ENCODE assay signal across 8 cellular contexts in the genomic region with DNA sequence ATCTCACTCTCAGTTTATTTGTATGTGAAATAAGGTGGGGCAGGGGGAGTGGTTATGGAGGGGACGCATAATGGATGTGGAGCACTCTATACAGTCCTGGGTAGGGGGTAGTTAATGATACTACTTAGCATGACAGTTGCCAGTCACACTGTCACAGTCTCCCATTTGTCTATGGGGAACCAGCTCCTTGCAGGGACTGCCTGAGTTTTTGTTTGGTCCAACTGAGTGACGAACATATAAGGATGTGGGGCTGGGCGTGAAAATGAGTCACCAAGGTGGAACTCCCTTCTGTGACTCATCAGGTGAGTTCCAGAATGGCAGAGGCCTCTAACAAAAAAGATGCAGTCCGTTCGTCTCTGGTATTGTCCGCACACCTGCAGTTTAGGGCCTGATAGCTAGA.
DNase-seq lines count a peak whose midpoint lies in the region; FAIRE-seq and TF ChIP-seq lines count a peak whose summit lies in the region.

No MANE protein-coding gene starts in this region.

- FAIRE-seq in RCC 7860 (lab: Jason Lieb, UNC), result no peak

- WGBS in endodermal cell (ENCODE audit: insufficient coverage in 1 of 2, insufficient read length in 1 of 2), 2 experiments, result 60 to 61% methylated on average over 4 to 6 of the region's 6 CpGs

- H3K4me3 ChIP-seq in OCI-LY3 (ENCODE audit: low read length) (peak overlapping the region; percentile 17; the same call in 1 of the 2 replicates), endodermal cell (ENCODE audit: low read length) (no peak overlapping the region)

- no peak overlapping the region for H2AFZ ChIP-seq in OCI-LY3 (ENCODE audit: low read depth, low read length)

- H3K27ac Mint-ChIP-seq in endodermal cell, result peak overlapping the region; percentile 85
- no peak overlapping the region for H3K27ac Mint-ChIP-seq in glutamatergic neuron (ENCODE audit: unreplicated experiment)

- no peaks in the 10 kb centered on the region for H3K79me2 ChIP-seq in OCI-LY3 (ENCODE audit: low read length)

- H3K4me1 Mint-ChIP-seq in endodermal cell, result peaks cover 37% of the 10 kb centered on the region
- H3K4me1 Mint-ChIP-seq in glutamatergic neuron (ENCODE audit: low read depth, unreplicated experiment), result peaks cover 14% of the 10 kb centered on the region

- peak; percentile 58 for DNase-seq in NK-92 treated with Interleukin-12 subunit alpha and Interleukin-12 subunit beta, amount 100 ng/mL, for 24 hours (lab: John Stamatoyannopoulos, UW)
- DNase-seq in NK-92 (lab: John Stamatoyannopoulos, UW; ENCODE audit: unreplicated experiment), result no peak
- DNase-seq in endodermal cell, result peak; percentile 86
- peak; percentile 6 for DNase-seq in stimulated activated CD8-positive, alpha-beta memory T cell treated with anti-CD3 and anti-CD28 coated beads, Interleukin-4, amount 100 ng/mL, for 24 hours (ENCODE audit: low read depth)
- DNase-seq in RCC 7860 (ENCODE audit: low spot score), result no peak
- no peak for DNase-seq in dedifferentiated amniotic fluid mesenchymal stem cell (ENCODE audit: extremely low spot score)
- no peak for DNase-seq in glutamatergic neuron

- H3K27me3 ChIP-seq in OCI-LY3 (ENCODE audit: low read depth, low read length), result peaks cover 8% of the 10 kb centered on the region; the same call in 1 of the 2 replicates
- H3K27me3 ChIP-seq in endodermal cell (ENCODE audit: control insufficient read depth, insufficient read depth, low read length, poor library complexity, severe bottlenecking), result no peaks in the 10 kb centered on the region

- peak overlapping the region; percentile 61 for H3K4me2 ChIP-seq in OCI-LY3 (ENCODE audit: low read length)

- H3K4me1 ChIP-seq in OCI-LY3 (ENCODE audit: low read length) (peaks cover 44% of the 10 kb centered on the region), endodermal cell (ENCODE audit: control insufficient read depth, insufficient read depth, low read length) (peaks cover 8% of the 10 kb centered on the region)

- H3K9ac ChIP-seq in OCI-LY3 (ENCODE audit: low read length) (no peak overlapping the region), endodermal cell (ENCODE audit: extremely low read depth, low read length, poor library complexity, severe bottlenecking) (no peak overlapping the region)

- H3K36me3 ChIP-seq in OCI-LY3 (replicated peaks; ENCODE audit: low read depth, low read length), result no peaks in the 10 kb centered on the region
- no peaks in the 10 kb centered on the region for H3K36me3 ChIP-seq in endodermal cell (ENCODE audit: control insufficient read depth, insufficient read depth, low read length)

- H3K9me3 ChIP-seq in OCI-LY3 (ENCODE audit: insufficient read depth, low read length), result no peaks in the 10 kb centered on the region
- no peaks in the 10 kb centered on the region for H3K9me3 ChIP-seq in endodermal cell (ENCODE audit: control insufficient read depth, low read length)

- H3K4me3 Mint-ChIP-seq in endodermal cell (no peak overlapping the region), glutamatergic neuron (ENCODE audit: unreplicated experiment) (no peak overlapping the region)

- H3K36me3 Mint-ChIP-seq in endodermal cell (ENCODE audit: low read depth), result no peaks in the 10 kb centered on the region
- peaks cover 12% of the 10 kb centered on the region for H3K36me3 Mint-ChIP-seq in glutamatergic neuron (ENCODE audit: unreplicated experiment)

- TF ChIP-seq CTCF in OCI-LY3 (IDR thresholded peaks at IDR 0.05; ENCODE audit: low read depth, low read length) (no peak), endodermal cell (conservative IDR thresholded peaks at IDR 0.05) (no peak), glutamatergic neuron (IDR thresholded peaks at IDR 0.05; ENCODE audit: partially characterized antibody, unreplicated experiment) (no peak)

- H3K27ac ChIP-seq in OCI-LY3 (ENCODE audit: low read length) (no peak overlapping the region), endodermal cell (ENCODE audit: low read depth, low read length) (no peak overlapping the region)

- H3K9me3 Mint-ChIP-seq in endodermal cell (no peaks in the 10 kb centered on the region), glutamatergic neuron (ENCODE audit: unreplicated experiment) (peaks cover 5% of the 10 kb centered on the region)

- H4K20me1 ChIP-seq in OCI-LY3 (ENCODE audit: insufficient read depth, low read length), result no peaks in the 10 kb centered on the region

- no peaks in the 10 kb centered on the region for H3K27me3 Mint-ChIP-seq in endodermal cell (ENCODE audit: insufficient read depth)
- H3K27me3 Mint-ChIP-seq in glutamatergic neuron (ENCODE audit: unreplicated experiment), result peaks cover 6% of the 10 kb centered on the region

Comparison
In these comparisons a context has a peak if more than half of its experiments do, and no peak if none do; other contexts are left out.
1. DNase-seq: peak in NK-92 treated with Interleukin-12 subunit alpha and Interleukin-12 subunit beta, amount 100 ng/mL, for 24 hours (single experiment), endodermal cell (single experiment) and stimulated activated CD8-positive, alpha-beta memory T cell treated with anti-CD3 and anti-CD28 coated beads, Interleukin-4, amount 100 ng/mL, for 24 hours (single experiment); none in NK-92 (single experiment), RCC 7860 (single experiment), dedifferentiated amniotic fluid mesenchymal stem cell (single experiment) and glutamatergic neuron (single experiment).